In genomic region chr12:92363295-92364146, GRCh38 we compare ENCODE assay signal across 1 cellular context.
TF ChIP-seq lines count a peak whose summit lies in the region.

No MANE protein-coding gene starts in this region.

TF ChIP-seq in GM12878, 131 proteins besides CTCF, POLR2A, EP300 and RAD21 (continued from another document and continues in another):
- TF ChIP-seq ZNF207 (IDR thresholded peaks at IDR 0.05; ENCODE audit: borderline replicate concordance): no peak; the same call in 1 of the 2 replicates
- TF ChIP-seq, protein P1, sequence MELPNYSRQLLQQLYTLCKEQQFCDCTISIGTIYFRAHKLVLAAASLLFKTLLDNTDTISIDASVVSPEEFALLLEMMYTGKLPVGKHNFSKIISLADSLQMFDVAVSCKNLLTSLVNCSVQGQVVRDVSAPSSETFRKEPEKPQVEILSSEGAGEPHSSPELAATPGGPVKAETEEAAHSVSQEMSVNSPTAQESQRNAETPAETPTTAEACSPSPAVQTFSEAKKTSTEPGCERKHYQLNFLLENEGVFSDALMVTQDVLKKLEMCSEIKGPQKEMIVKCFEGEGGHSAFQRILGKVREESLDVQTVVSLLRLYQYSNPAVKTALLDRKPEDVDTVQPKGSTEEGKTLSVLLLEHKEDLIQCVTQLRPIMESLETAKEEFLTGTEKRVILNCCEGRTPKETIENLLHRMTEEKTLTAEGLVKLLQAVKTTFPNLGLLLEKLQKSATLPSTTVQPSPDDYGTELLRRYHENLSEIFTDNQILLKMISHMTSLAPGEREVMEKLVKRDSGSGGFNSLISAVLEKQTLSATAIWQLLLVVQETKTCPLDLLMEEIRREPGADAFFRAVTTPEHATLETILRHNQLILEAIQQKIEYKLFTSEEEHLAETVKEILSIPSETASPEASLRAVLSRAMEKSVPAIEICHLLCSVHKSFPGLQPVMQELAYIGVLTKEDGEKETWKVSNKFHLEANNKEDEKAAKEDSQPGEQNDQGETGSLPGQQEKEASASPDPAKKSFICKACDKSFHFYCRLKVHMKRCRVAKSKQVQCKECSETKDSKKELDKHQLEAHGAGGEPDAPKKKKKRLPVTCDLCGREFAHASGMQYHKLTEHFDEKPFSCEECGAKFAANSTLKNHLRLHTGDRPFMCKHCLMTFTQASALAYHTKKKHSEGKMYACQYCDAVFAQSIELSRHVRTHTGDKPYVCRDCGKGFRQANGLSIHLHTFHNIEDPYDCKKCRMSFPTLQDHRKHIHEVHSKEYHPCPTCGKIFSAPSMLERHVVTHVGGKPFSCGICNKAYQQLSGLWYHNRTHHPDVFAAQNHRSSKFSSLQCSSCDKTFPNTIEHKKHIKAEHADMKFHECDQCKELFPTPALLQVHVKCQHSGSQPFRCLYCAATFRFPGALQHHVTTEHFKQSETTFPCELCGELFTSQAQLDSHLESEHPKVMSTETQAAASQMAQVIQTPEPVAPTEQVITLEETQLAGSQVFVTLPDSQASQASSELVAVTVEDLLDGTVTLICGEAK (IDR thresholded peaks at IDR 0.05; ENCODE audit: borderline replicate concordance): no peak; the same call in 1 of the 2 replicates
- TF ChIP-seq PRDM15 (CRISPR knock-in tag; IDR thresholded peaks at IDR 0.05): no peak
- peak in 1 of 2 experiments; percentile 12; a peak in 1 of 3 replicates for TF ChIP-seq EGR1 (IDR thresholded peaks at IDR 0.05; ENCODE audit: borderline replicate concordance in 1 of 2, low read depth in 2 of 2, low read length in 2 of 2)
- TF ChIP-seq SMAD5 (IDR thresholded peaks at IDR 0.05; ENCODE audit: low read depth): peak; percentile 95
- peak; percentile 80 for TF ChIP-seq MTA3 (IDR thresholded peaks at IDR 0.05; ENCODE audit: borderline replicate concordance, low read length)
- peak; percentile 63; the same call in 1 of the 2 replicates for TF ChIP-seq YY1 (IDR thresholded peaks at IDR 0.05; ENCODE audit: low read depth, low read length)
- TF ChIP-seq ELK1 (IDR thresholded peaks at IDR 0.05; ENCODE audit: low read depth, low read length): no peak
- no peak for TF ChIP-seq ZNF384 (IDR thresholded peaks at IDR 0.05; ENCODE audit: borderline replicate concordance, low read depth, low read length)
- peak; percentile 74 for TF ChIP-seq CHD2 (IDR thresholded peaks at IDR 0.05; ENCODE audit: borderline replicate concordance, low read depth, low read length)
- TF ChIP-seq BCLAF1 (IDR thresholded peaks at IDR 0.05): no peak
- no peak for TF ChIP-seq RFX5 (IDR thresholded peaks at IDR 0.05; ENCODE audit: low read depth, low read length)
- no peak for TF ChIP-seq ESRRA (IDR thresholded peaks at IDR 0.05; ENCODE audit: low read length)
- TF ChIP-seq MEF2A (IDR thresholded peaks at IDR 0.05; ENCODE audit: insufficient read depth, low read depth, low read length): peak; percentile 60; the same call in 1 of the 2 replicates
- no peak for TF ChIP-seq SUPT20H (IDR thresholded peaks at IDR 0.05; ENCODE audit: borderline replicate concordance, control insufficient read depth, low read depth, low read length)
- TF ChIP-seq YBX1 (IDR thresholded peaks at IDR 0.05): no peak
- TF ChIP-seq BCL11A (IDR thresholded peaks at IDR 0.05; ENCODE audit: low read depth, low read length): peak; percentile 71
- TF ChIP-seq NBN (IDR thresholded peaks at IDR 0.05): peak; percentile 66; the same call in 1 of the 2 replicates
- TF ChIP-seq ZNF274 (IDR thresholded peaks at IDR 0.05; ENCODE audit: insufficient read depth, insufficient read length): no peak
- no peak; the same call in 1 of the 3 replicates for TF ChIP-seq POU2F2 (IDR thresholded peaks at IDR 0.05; ENCODE audit: borderline replicate concordance, low read depth, low read length)
- no peak for TF ChIP-seq HDGF (IDR thresholded peaks at IDR 0.05)
- peak; percentile 82 for TF ChIP-seq DPF2 (IDR thresholded peaks at IDR 0.05)
- no peak for TF ChIP-seq ZSCAN29 (IDR thresholded peaks at IDR 0.05)
- TF ChIP-seq RELA (IDR thresholded peaks at IDR 0.05; ENCODE audit: borderline replicate concordance, partially characterized antibody): peak; percentile 47
- TF ChIP-seq ASH2L (IDR thresholded peaks at IDR 0.05; ENCODE audit: borderline replicate concordance, low read depth): peak; percentile 40; the same call in 1 of the 2 replicates
- TF ChIP-seq SIX5 (IDR thresholded peaks at IDR 0.05; ENCODE audit: low read depth, low read length, severe bottlenecking): no peak
- TF ChIP-seq TBL1XR1 (IDR thresholded peaks at IDR 0.05; ENCODE audit: low read depth, low read length): peak; percentile 27; the same call in 1 of the 2 replicates
- peak; percentile 34 for TF ChIP-seq E2F8 (IDR thresholded peaks at IDR 0.05; ENCODE audit: low read depth, partially characterized antibody)
- TF ChIP-seq EZH2 (IDR thresholded peaks at IDR 0.05; ENCODE audit: borderline replicate concordance, control insufficient read depth, low read depth, low read length): no peak
- no peak for TF ChIP-seq LARP7 (IDR thresholded peaks at IDR 0.05)
- no peak for TF ChIP-seq BRCA1 (IDR thresholded peaks at IDR 0.05; ENCODE audit: low read depth, low read length)
- no peak for TF ChIP-seq NFXL1 (IDR thresholded peaks at IDR 0.05; ENCODE audit: borderline replicate concordance)
- no peak for TF ChIP-seq RBBP5 (conservative IDR thresholded peaks at IDR 0.05)
- TF ChIP-seq RCOR1 (conservative IDR thresholded peaks at IDR 0.05; ENCODE audit: low read depth, low read length): no peak
- no peak for TF ChIP-seq KLF5 (IDR thresholded peaks at IDR 0.05; ENCODE audit: partially characterized antibody)
- TF ChIP-seq KAT2A (conservative IDR thresholded peaks at IDR 0.05; ENCODE audit: control insufficient read depth, low read depth, low read length): no peak
- TF ChIP-seq IRF5 (IDR thresholded peaks at IDR 0.05; ENCODE audit: borderline replicate concordance): no peak
- TF ChIP-seq MEF2B (IDR thresholded peaks at IDR 0.05; ENCODE audit: partially characterized antibody, poor library complexity, severe bottlenecking): peak; percentile 64
- TF ChIP-seq IRF4 (IDR thresholded peaks at IDR 0.05; ENCODE audit: low read depth, low read length): peak; percentile 85
- TF ChIP-seq, protein P2, sequence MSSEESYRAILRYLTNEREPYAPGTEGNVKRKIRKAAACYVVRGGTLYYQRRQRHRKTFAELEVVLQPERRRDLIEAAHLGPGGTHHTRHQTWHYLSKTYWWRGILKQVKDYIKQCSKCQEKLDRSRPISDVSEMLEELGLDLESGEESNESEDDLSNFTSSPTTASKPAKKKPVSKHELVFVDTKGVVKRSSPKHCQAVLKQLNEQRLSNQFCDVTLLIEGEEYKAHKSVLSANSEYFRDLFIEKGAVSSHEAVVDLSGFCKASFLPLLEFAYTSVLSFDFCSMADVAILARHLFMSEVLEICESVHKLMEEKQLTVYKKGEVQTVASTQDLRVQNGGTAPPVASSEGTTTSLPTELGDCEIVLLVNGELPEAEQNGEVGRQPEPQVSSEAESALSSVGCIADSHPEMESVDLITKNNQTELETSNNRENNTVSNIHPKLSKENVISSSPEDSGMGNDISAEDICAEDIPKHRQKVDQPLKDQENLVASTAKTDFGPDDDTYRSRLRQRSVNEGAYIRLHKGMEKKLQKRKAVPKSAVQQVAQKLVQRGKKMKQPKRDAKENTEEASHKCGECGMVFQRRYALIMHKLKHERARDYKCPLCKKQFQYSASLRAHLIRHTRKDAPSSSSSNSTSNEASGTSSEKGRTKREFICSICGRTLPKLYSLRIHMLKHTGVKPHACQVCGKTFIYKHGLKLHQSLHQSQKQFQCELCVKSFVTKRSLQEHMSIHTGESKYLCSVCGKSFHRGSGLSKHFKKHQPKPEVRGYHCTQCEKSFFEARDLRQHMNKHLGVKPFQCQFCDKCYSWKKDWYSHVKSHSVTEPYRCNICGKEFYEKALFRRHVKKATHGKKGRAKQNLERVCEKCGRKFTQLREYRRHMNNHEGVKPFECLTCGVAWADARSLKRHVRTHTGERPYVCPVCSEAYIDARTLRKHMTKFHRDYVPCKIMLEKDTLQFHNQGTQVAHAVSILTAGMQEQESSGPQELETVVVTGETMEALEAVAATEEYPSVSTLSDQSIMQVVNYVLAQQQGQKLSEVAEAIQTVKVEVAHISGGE (CRISPR knock-in tag; IDR thresholded peaks at IDR 0.05): no peak
- 0 out of 2 replicates have a peak, but pooled peaks have one; percentile 12 for TF ChIP-seq JUNB (IDR thresholded peaks at IDR 0.05)
- peak; percentile 97 to 98 for TF ChIP-seq IKZF2 (IDR thresholded peaks at IDR 0.05)
